In the genomic region with DNA sequence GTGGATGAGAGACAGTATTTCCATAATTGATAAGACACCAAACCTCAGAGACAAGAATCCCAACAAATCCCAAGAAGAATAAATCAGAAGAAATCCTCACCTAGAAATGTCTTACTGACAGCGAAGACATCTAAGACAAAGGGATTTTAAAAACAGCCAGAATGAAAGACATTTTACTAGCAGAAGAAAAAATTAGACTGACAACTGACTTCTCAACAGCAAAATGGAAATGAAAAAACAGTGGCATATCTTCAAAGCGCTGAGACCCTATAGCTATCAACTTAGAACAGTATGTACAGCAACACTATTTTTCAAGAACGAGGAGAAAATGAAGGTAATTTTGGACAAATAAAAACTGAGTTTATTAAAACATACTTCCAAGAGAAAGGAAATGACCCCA, we compare ENCODE assay signal across 22 cellular contexts. TPM values are rescaled to one million over a fixed set of nuclear protein-coding genes. Genes with fewer than 3 reads are reported as not detected.
A peak's percentile ranks its signal among the peaks of the same experiment; 100 is the strongest.
DNase-seq lines count a peak whose midpoint lies in the region; ATAC-seq, FAIRE-seq and TF ChIP-seq lines count a peak whose summit lies in the region.
"Had no signal": no experiment of that assay in that cellular context is flagged by ENCODE, and none has a peak within 500 bp of the region (broad histone marks: within the 10 kb centered on the region; RNA-seq: fewer than 3 reads in every experiment).

No MANE protein-coding gene starts in this region.

- peaks cover 10 to 35% of the 10 kb centered on the region in 2 donors for H3K4me1 ChIP-seq in ascending aorta
- peaks cover 43% of the 10 kb centered on the region for H3K4me1 ChIP-seq in muscle layer of colon (ENCODE audit: insufficient read depth, low read length)
- H3K4me1 ChIP-seq in gastrocnemius medialis, result peaks cover 42 to 49% of the 10 kb centered on the region in 2 donors

- TF ChIP-seq POLR2A in gastrocnemius medialis (IDR thresholded peaks at IDR 0.05), result no peak

- DNase-seq in D721Med (ENCODE audit: insufficient read length, low spot score), result no peak
- no peak for DNase-seq in ascending aorta (ENCODE audit: low spot score in 2 of 2)
- no peak for DNase-seq in gastrocnemius medialis
- no peak for DNase-seq in NCI-H526 (lab: John Stamatoyannopoulos, UW)
- DNase-seq in effector memory CD8-positive, alpha-beta T cell, result no peak
- no peak for DNase-seq in natural killer cell
- DNase-seq: 8988T, GOT3, HCEC 1CT, Kasumi-1, MV-4-11, NCI-H1105 treated with DMSO at 0.1 percent for 48 hours, NCI-H146, NCI-H1930, NCI-H2107, NCI-H524, NCI-H774, SIG-M5 had no signal

- no peak overlapping the region for H3K9ac ChIP-seq in muscle layer of colon (ENCODE audit: low read length)

- H3K27me3 Mint-ChIP-seq in effector memory CD8-positive, alpha-beta T cell, result no peaks in the 10 kb centered on the region
- no peaks in the 10 kb centered on the region for H3K27me3 Mint-ChIP-seq in natural killer cell (ENCODE audit: low read depth in 2 of 2)

- intact Hi-C loops in ascending aorta (cut with DNase I), result loop anchor here (5.0 kb wide), 2 partner anchors 44 to 334 kb away; no protein-coding TSS in a partner anchor
- intact Hi-C loops in gastrocnemius medialis (cut with DNase I; ENCODE audit: low total_unique reads), result no loop called here
- intact Hi-C loops in natural killer cell (cut with micrococcal nuclease), result no loop called here

- FAIRE-seq in D721Med (lab: Jason Lieb, UNC), result peak; percentile 11
- FAIRE-seq: RCC 7860 had no signal

- H3K27me3 ChIP-seq in ascending aorta (no peaks in the 10 kb centered on the region), muscle layer of colon (ENCODE audit: control insufficient read depth in 1 of 2, insufficient read depth in 2 of 2, low read length in 2 of 2) (no peaks in the 10 kb centered on the region), gastrocnemius medialis (no peaks in the 10 kb centered on the region)

- ATAC-seq in gastrocnemius medialis, result no peak
- no peak for ATAC-seq in HG02623 (IDR thresholded peaks at IDR 0.05; ENCODE audit: unreplicated experiment)
- ATAC-seq in effector memory CD8-positive, alpha-beta T cell (replicated peaks), result no peak
- ATAC-seq in natural killer cell, result no peak

- H3K4me3 ChIP-seq in ascending aorta, result no peak overlapping the region
- H3K4me3 ChIP-seq in muscle layer of colon (ENCODE audit: low read depth in 1 of 2, low read length in 2 of 2), result no peak overlapping the region
- H3K4me3 ChIP-seq in gastrocnemius medialis, result no peak overlapping the region
- H3K4me3 ChIP-seq: SK-N-MC had no signal

- H3K36me3 ChIP-seq in ascending aorta (no peaks in the 10 kb centered on the region), muscle layer of colon (ENCODE audit: insufficient read depth, low read length) (no peaks in the 10 kb centered on the region), gastrocnemius medialis (no peaks in the 10 kb centered on the region)

- peak overlapping the region; percentile 91 to 97 for H3K27ac ChIP-seq in ascending aorta
- peak overlapping the region; percentile 62 for H3K27ac ChIP-seq in muscle layer of colon (ENCODE audit: low read depth, low read length)
- H3K27ac ChIP-seq in gastrocnemius medialis, result peak overlapping the region; percentile 80 to 92 (median 84)
- H3K27ac ChIP-seq: SK-N-MC had no signal

- no peak overlapping the region for H3K27ac Mint-ChIP-seq in effector memory CD8-positive, alpha-beta T cell
- H3K27ac Mint-ChIP-seq in natural killer cell, result no peak overlapping the region

- TF ChIP-seq CTCF in D721Med (IDR thresholded peaks at IDR 0.05; ENCODE audit: insufficient read depth, missing control alignments), result no peak
- no peak for TF ChIP-seq CTCF in ascending aorta (IDR thresholded peaks at IDR 0.05)
- TF ChIP-seq CTCF in gastrocnemius medialis (IDR thresholded peaks at IDR 0.05 in 4 of 5, conservative IDR thresholded peaks at IDR 0.05 in 1 of 5), result no peak
- TF ChIP-seq CTCF in natural killer cell (IDR thresholded peaks at IDR 0.05), result no peak

- peaks cover 5 to 17% of the 10 kb centered on the region in 2 donors for H3K4me1 Mint-ChIP-seq in effector memory CD8-positive, alpha-beta T cell (ENCODE audit: low read depth in 2 of 2)
- H3K4me1 Mint-ChIP-seq in natural killer cell, result peaks cover 0 to 6% of the 10 kb centered on the region in 2 donors

- H3K9me3 ChIP-seq in ascending aorta, result peaks cover 0 to 12% of the 10 kb centered on the region in 2 donors
- H3K9me3 ChIP-seq in muscle layer of colon (ENCODE audit: low read length), result no peaks in the 10 kb centered on the region
- no peaks in the 10 kb centered on the region for H3K9me3 ChIP-seq in gastrocnemius medialis

- H3K4me3 Mint-ChIP-seq in effector memory CD8-positive, alpha-beta T cell, result no peak overlapping the region
- H3K4me3 Mint-ChIP-seq in natural killer cell, result no peak overlapping the region

- H3K9me3 Mint-ChIP-seq in effector memory CD8-positive, alpha-beta T cell, result peaks cover 3 to 7% of the 10 kb centered on the region in 2 donors
- H3K9me3 Mint-ChIP-seq in natural killer cell, result peaks cover 8 to 11% of the 10 kb centered on the region in 2 donors

- in situ Hi-C loops in gastrocnemius medialis (cut with MboI; ENCODE audit: low sequenced_read_pairs in 4 of 4), result no loop called here

- no peaks in the 10 kb centered on the region for H3K36me3 Mint-ChIP-seq in effector memory CD8-positive, alpha-beta T cell (ENCODE audit: insufficient read depth)
- peaks cover 21% of the 10 kb centered on the region for H3K36me3 Mint-ChIP-seq in natural killer cell

RNA-seq across cellular contexts. Expression of a gene that starts 16.3 kb away (rescaled TPM):
- total RNA-seq in ascending aorta (18.5 TPM), gastrocnemius medialis (10 to 100 TPM; 12.3 to 20.5 (median 15.3) TPM), natural killer cell (1 to 10 TPM; 3.4 to 4.6 (median 3.6) TPM)
